16 cellular contexts compared by ENCODE assay signal in genomic region chr6:91097316-91097878, GRCh38.
DNase-seq lines count a peak whose midpoint lies in the region; ATAC-seq and TF ChIP-seq lines count a peak whose summit lies in the region.
"Had no signal": no experiment of that assay in that cellular context is flagged by ENCODE, and none has a peak within 500 bp of the region (broad histone marks: within the 10 kb centered on the region; RNA-seq: fewer than 3 reads in every experiment).

No MANE protein-coding gene starts in this region.

- H3K27me3 Mint-ChIP-seq in brain, result no peaks in the 10 kb centered on the region

- DNase-seq in NCI-H1092 treated with DMSO at 0.1 percent for 48 hours (lab: John Stamatoyannopoulos, UW), result peak; percentile 48
- DNase-seq in NCI-H1092 (lab: John Stamatoyannopoulos, UW), result no peak
- DNase-seq in iris pigment epithelial cell (ENCODE audit: low read depth), result peak; percentile 0
- DNase-seq in superior temporal gyrus (ENCODE audit: extremely low spot score), result peak; percentile 67
- no peak for DNase-seq in NK-92 treated with Interleukin-12 subunit alpha and Interleukin-12 subunit beta, amount 100 ng/mL, for 24 hours (lab: John Stamatoyannopoulos, UW)
- DNase-seq: activated CD8-positive, alpha-beta memory T cell treated with anti-CD3 and anti-CD28 coated beads for 24 hours; activated effector memory CD4-positive, alpha-beta T cell treated with anti-CD3 and anti-CD28 coated beads, Interleukin-2, amount 50 U/mL, for 16 hours; brain microvascular endothelial cell; CD4-positive, alpha-beta memory T cell; mucosa of descending colon; PC-3; transverse colon had no signal

- H3K4me1 Mint-ChIP-seq in brain, result peaks cover 20% of the 10 kb centered on the region
- H3K4me1 Mint-ChIP-seq: CD4-positive, alpha-beta memory T cell had no signal

- no peaks in the 10 kb centered on the region for H3K36me3 Mint-ChIP-seq in brain
- H3K36me3 Mint-ChIP-seq: CD4-positive, alpha-beta memory T cell had no signal

- ATAC-seq in HG03045 (IDR thresholded peaks at IDR 0.05; ENCODE audit: unreplicated experiment), result no peak
- no peak for ATAC-seq in HG03432 (IDR thresholded peaks at IDR 0.05; ENCODE audit: unreplicated experiment)
- ATAC-seq: psoas muscle had no signal

- peaks cover 0 to 3% (median 0%) of the 10 kb centered on the region in 5 experiments for H3K9me3 Mint-ChIP-seq in brain
- H3K9me3 Mint-ChIP-seq: CD4-positive, alpha-beta memory T cell had no signal

- H3K4me3 Mint-ChIP-seq in brain, result peak overlapping the region in 3 of 5 experiments; percentile 10 to 67 (median 16)
- H3K4me3 Mint-ChIP-seq: CD4-positive, alpha-beta memory T cell had no signal

- TF ChIP-seq CTCF in brain (conservative IDR thresholded peaks at IDR 0.05), result no peak

- peak overlapping the region in 4 of 5 experiments; percentile 9 to 94 (median 74) for H3K27ac Mint-ChIP-seq in brain
- H3K27ac Mint-ChIP-seq: CD4-positive, alpha-beta memory T cell had no signal

Comparison
In these comparisons a context has a peak if more than half of its experiments do, and no peak if none do; other contexts are left out.
1. DNase-seq: peak in NCI-H1092 treated with DMSO at 0.1 percent for 48 hours (single experiment), iris pigment epithelial cell (single experiment) and superior temporal gyrus (single experiment); none in NCI-H1092 (single experiment) and NK-92 treated with Interleukin-12 subunit alpha and Interleukin-12 subunit beta, amount 100 ng/mL, for 24 hours (single experiment).